ENCODE assay signal across 2 cellular contexts in genomic region chr2:124039032-124039431, GRCh38.
A peak's percentile ranks its signal among the peaks of the same experiment; 100 is the strongest.
TF ChIP-seq lines count a peak whose summit lies in the region.

No MANE protein-coding gene starts in this region.

TF ChIP-seq in GM23338, 12 proteins besides CTCF, POLR2A, EP300 and RAD21:
- TF ChIP-seq POLR2AphosphoS5 (IDR thresholded peaks at IDR 0.05; ENCODE audit: low read depth) (no peak), ZNF462 (CRISPR knock-in tag; IDR thresholded peaks at IDR 0.05) (no peak), ZNF114 (CRISPR knock-in tag; IDR thresholded peaks at IDR 0.05) (no peak), NANOG (IDR thresholded peaks at IDR 0.05; ENCODE audit: borderline replicate concordance) (no peak), STAT1 (IDR thresholded peaks at IDR 0.05; ENCODE audit: unreplicated experiment) (no peak), ZNF331 (CRISPR knock-in tag; IDR thresholded peaks at IDR 0.05; ENCODE audit: low read depth) (no peak), EZH2 (IDR thresholded peaks at IDR 0.05; ENCODE audit: low read depth, unreplicated experiment) (no peak), JUNB (IDR thresholded peaks at IDR 0.05; ENCODE audit: unreplicated experiment) (no peak), ETS1 (IDR thresholded peaks at IDR 0.05) (no peak), EZH2phosphoT487 (IDR thresholded peaks at IDR 0.05; ENCODE audit: unreplicated experiment) (no peak), CREB1 (CRISPR knock-in tag; IDR thresholded peaks at IDR 0.05; ENCODE audit: low read depth) (no peak)
- TF ChIP-seq, protein P1, sequence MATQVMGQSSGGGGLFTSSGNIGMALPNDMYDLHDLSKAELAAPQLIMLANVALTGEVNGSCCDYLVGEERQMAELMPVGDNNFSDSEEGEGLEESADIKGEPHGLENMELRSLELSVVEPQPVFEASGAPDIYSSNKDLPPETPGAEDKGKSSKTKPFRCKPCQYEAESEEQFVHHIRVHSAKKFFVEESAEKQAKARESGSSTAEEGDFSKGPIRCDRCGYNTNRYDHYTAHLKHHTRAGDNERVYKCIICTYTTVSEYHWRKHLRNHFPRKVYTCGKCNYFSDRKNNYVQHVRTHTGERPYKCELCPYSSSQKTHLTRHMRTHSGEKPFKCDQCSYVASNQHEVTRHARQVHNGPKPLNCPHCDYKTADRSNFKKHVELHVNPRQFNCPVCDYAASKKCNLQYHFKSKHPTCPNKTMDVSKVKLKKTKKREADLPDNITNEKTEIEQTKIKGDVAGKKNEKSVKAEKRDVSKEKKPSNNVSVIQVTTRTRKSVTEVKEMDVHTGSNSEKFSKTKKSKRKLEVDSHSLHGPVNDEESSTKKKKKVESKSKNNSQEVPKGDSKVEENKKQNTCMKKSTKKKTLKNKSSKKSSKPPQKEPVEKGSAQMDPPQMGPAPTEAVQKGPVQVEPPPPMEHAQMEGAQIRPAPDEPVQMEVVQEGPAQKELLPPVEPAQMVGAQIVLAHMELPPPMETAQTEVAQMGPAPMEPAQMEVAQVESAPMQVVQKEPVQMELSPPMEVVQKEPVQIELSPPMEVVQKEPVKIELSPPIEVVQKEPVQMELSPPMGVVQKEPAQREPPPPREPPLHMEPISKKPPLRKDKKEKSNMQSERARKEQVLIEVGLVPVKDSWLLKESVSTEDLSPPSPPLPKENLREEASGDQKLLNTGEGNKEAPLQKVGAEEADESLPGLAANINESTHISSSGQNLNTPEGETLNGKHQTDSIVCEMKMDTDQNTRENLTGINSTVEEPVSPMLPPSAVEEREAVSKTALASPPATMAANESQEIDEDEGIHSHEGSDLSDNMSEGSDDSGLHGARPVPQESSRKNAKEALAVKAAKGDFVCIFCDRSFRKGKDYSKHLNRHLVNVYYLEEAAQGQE (IDR thresholded peaks at IDR 0.05; ENCODE audit: unreplicated experiment), result no peak
TF ChIP-seq in GM23338: peak in this region for 0.

TF ChIP-seq in H1, 55 proteins besides CTCF, POLR2A, EP300 and RAD21:
- TF ChIP-seq RXRA (IDR thresholded peaks at IDR 0.05; ENCODE audit: insufficient read depth, low read depth, low read length) (no peak), PHF8 (conservative IDR thresholded peaks at IDR 0.05; ENCODE audit: low read depth, low read length) (no peak), GTF2F1 (IDR thresholded peaks at IDR 0.05; ENCODE audit: borderline replicate concordance, low read depth, low read length) (no peak), MAX (IDR thresholded peaks at IDR 0.05) (no peak), TEAD4 (IDR thresholded peaks at IDR 0.05; ENCODE audit: low read depth, low read length) (peak; percentile 77; the same call in 1 of the 2 replicates)
